ENCODE assay signal across 1 cellular context in genomic region chrX:103927633-103928032, GRCh38.
TF ChIP-seq lines count a peak whose summit lies in the region.

No MANE protein-coding gene starts in this region.

TF ChIP-seq in HepG2, 621 proteins besides CTCF, POLR2A, EP300 and RAD21:
- TF ChIP-seq NCOA1 (CRISPR knock-in tag; IDR thresholded peaks at IDR 0.05) (no peak), MAFF (IDR thresholded peaks at IDR 0.05; ENCODE audit: low read depth, low read length) (peak; percentile 94), MAFK (conservative IDR thresholded peaks at IDR 0.05 in 1 of 2, IDR thresholded peaks at IDR 0.05 in 1 of 2; ENCODE audit: low read length in 2 of 2) (peak; percentile 88 to 96), PPARG (CRISPR knock-in tag; conservative IDR thresholded peaks at IDR 0.05) (no peak), ZNF431 (CRISPR knock-in tag; IDR thresholded peaks at IDR 0.05; ENCODE audit: borderline replicate concordance, low read depth) (no peak)
- TF ChIP-seq, protein P1, sequence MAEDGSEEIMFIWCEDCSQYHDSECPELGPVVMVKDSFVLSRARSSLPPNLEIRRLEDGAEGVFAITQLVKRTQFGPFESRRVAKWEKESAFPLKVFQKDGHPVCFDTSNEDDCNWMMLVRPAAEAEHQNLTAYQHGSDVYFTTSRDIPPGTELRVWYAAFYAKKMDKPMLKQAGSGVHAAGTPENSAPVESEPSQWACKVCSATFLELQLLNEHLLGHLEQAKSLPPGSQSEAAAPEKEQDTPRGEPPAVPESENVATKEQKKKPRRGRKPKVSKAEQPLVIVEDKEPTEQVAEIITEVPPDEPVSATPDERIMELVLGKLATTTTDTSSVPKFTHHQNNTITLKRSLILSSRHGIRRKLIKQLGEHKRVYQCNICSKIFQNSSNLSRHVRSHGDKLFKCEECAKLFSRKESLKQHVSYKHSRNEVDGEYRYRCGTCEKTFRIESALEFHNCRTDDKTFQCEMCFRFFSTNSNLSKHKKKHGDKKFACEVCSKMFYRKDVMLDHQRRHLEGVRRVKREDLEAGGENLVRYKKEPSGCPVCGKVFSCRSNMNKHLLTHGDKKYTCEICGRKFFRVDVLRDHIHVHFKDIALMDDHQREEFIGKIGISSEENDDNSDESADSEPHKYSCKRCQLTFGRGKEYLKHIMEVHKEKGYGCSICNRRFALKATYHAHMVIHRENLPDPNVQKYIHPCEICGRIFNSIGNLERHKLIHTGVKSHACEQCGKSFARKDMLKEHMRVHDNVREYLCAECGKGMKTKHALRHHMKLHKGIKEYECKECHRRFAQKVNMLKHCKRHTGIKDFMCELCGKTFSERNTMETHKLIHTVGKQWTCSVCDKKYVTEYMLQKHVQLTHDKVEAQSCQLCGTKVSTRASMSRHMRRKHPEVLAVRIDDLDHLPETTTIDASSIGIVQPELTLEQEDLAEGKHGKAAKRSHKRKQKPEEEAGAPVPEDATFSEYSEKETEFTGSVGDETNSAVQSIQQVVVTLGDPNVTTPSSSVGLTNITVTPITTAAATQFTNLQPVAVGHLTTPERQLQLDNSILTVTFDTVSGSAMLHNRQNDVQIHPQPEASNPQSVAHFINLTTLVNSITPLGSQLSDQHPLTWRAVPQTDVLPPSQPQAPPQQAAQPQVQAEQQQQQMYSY (CRISPR knock-in tag; IDR thresholded peaks at IDR 0.05) = no peak
- TF ChIP-seq, protein P2, sequence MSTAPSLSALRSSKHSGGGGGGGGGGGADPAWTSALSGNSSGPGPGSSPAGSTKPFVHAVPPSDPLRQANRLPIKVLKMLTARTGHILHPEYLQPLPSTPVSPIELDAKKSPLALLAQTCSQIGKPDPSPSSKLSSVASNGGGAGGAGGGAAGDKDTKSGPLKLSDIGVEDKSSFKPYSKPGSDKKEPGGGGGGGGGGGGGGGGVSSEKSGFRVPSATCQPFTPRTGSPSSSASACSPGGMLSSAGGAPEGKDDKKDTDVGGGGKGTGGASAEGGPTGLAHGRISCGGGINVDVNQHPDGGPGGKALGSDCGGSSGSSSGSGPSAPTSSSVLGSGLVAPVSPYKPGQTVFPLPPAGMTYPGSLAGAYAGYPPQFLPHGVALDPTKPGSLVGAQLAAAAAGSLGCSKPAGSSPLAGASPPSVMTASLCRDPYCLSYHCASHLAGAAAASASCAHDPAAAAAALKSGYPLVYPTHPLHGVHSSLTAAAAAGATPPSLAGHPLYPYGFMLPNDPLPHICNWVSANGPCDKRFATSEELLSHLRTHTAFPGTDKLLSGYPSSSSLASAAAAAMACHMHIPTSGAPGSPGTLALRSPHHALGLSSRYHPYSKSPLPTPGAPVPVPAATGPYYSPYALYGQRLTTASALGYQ (CRISPR knock-in tag; IDR thresholded peaks at IDR 0.05) = no peak
